12 cellular contexts compared by ENCODE assay signal in genomic region chr1:10107985-10108663, GRCh38.
A peak's percentile ranks its signal among the peaks of the same experiment; 100 is the strongest.
DNase-seq lines count a peak whose midpoint lies in the region; ATAC-seq, FAIRE-seq and TF ChIP-seq lines count a peak whose summit lies in the region.
"Had no signal": no experiment of that assay in that cellular context is flagged by ENCODE, and none has a peak within 500 bp of the region (broad histone marks: within the 10 kb centered on the region; RNA-seq: fewer than 3 reads in every experiment).

No MANE protein-coding gene starts in this region.

- peak; percentile 89 for FAIRE-seq in H54 (lab: Jason Lieb, UNC)
- FAIRE-seq: islet of Langerhans had no signal

- peaks cover 40 to 99% (median 88%) of the 10 kb centered on the region in 4 donors for H3K36me3 ChIP-seq in stomach
- peaks cover 46% of the 10 kb centered on the region for H3K36me3 ChIP-seq in CD4-positive, alpha-beta memory T cell (ENCODE audit: insufficient read depth, low read length)

- H3K9me3 ChIP-seq in stomach = no peaks in the 10 kb centered on the region
- H3K9me3 ChIP-seq in CD4-positive, alpha-beta memory T cell (ENCODE audit: control insufficient read depth in 1 of 2, low read length in 2 of 2) = no peaks in the 10 kb centered on the region

- TF ChIP-seq POLR2A in H54 (IDR thresholded peaks at IDR 0.05; ENCODE audit: low read depth, low read length) (no peak), stomach (IDR thresholded peaks at IDR 0.05) (no peak)

- no peak overlapping the region for H3K27ac Mint-ChIP-seq in CD4-positive, alpha-beta memory T cell
- H3K27ac Mint-ChIP-seq in naive thymus-derived CD8-positive, alpha-beta T cell = no peak overlapping the region

- H3K27me3 ChIP-seq in stomach = no peaks in the 10 kb centered on the region
- no peaks in the 10 kb centered on the region for H3K27me3 ChIP-seq in CD4-positive, alpha-beta memory T cell (ENCODE audit: insufficient read depth, low read length)

- intact Hi-C loops in stomach (cut with DNase I; ENCODE audit: low total_unique reads) = no loop called here
- intact Hi-C loops in CD4-positive, alpha-beta memory T cell (cut with micrococcal nuclease) = no loop called here

- DNase-seq in H54 (ENCODE audit: insufficient read length, low spot score) (peak; percentile 37), astrocyte of the hippocampus (ENCODE audit: low read depth, low spot score) (peak; percentile 96), hepatic stellate cell (ENCODE audit: low spot score) (peak; percentile 44), stomach (no peak), COR-L47 (lab: John Stamatoyannopoulos, UW) (no peak)
- no peak for DNase-seq in CD4-positive, alpha-beta memory T cell
- no peak for DNase-seq in naive thymus-derived CD8-positive, alpha-beta T cell
- DNase-seq: activated T-cell treated with anti-CD3 and anti-CD28 coated beads, Interleukin-2, amount 50 U/mL, for 4 hours; NCI-H82; stimulated activated CD8-positive, alpha-beta memory T cell treated with anti-CD3 and anti-CD28 coated beads, Interleukin-4, amount 100 ng/mL, for 48 hours had no signal

- POLR2A ChIA-PET in CD4-positive, alpha-beta memory T cell (lab: Charles Lee; ENCODE audit: partially characterized antibody) = no interaction called here
- POLR2A ChIA-PET in naive thymus-derived CD8-positive, alpha-beta T cell (lab: Charles Lee) = interaction anchor here (0.7 kb wide), 1 partner anchor 32 kb away, joined by 3 read pairs; no protein-coding TSS in a partner anchor

- H3K4me3 ChIP-seq in stomach = no peak overlapping the region
- H3K4me3 ChIP-seq in CD4-positive, alpha-beta memory T cell (ENCODE audit: low read length in 2 of 2) = no peak overlapping the region

- peaks cover 0 to 25% (median 7%) of the 10 kb centered on the region in 4 donors for H3K4me1 ChIP-seq in stomach
- H3K4me1 ChIP-seq in CD4-positive, alpha-beta memory T cell (ENCODE audit: insufficient read depth, low read length) = no peaks in the 10 kb centered on the region

- no peak for TF ChIP-seq CTCF in stomach (IDR thresholded peaks at IDR 0.05)

- peak overlapping the region in 4 of 5 donors; percentile 43 to 73 (median 66) for H3K27ac ChIP-seq in stomach
- no peak overlapping the region for H3K27ac ChIP-seq in CD4-positive, alpha-beta memory T cell (ENCODE audit: low read depth, low read length)

- no peak overlapping the region for H3K4me3 Mint-ChIP-seq in CD4-positive, alpha-beta memory T cell
- H3K4me3 Mint-ChIP-seq in naive thymus-derived CD8-positive, alpha-beta T cell = no peak overlapping the region
- H3K4me3 Mint-ChIP-seq: activated T-cell treated with anti-CD3 and anti-CD28 coated beads, Interleukin-2, amount 50 U/mL, for 4 hours had no signal

- WGBS in stomach, 5 donors = 62 to 77% (median 68%) methylated on average over 7 to 10 of the region's 10 CpGs

- H3K9me3 Mint-ChIP-seq in CD4-positive, alpha-beta memory T cell = no peaks in the 10 kb centered on the region
- no peaks in the 10 kb centered on the region for H3K9me3 Mint-ChIP-seq in naive thymus-derived CD8-positive, alpha-beta T cell
- H3K9me3 Mint-ChIP-seq: activated T-cell treated with anti-CD3 and anti-CD28 coated beads, Interleukin-2, amount 50 U/mL, for 4 hours had no signal

- CTCF ChIA-PET in CD4-positive, alpha-beta memory T cell (lab: Charles Lee; ENCODE audit: partially characterized antibody) = no interaction called here

- TF ChIP-seq EP300 in stomach (IDR thresholded peaks at IDR 0.05) = no peak

- H3K4me1 Mint-ChIP-seq in CD4-positive, alpha-beta memory T cell = no peaks in the 10 kb centered on the region
- H3K4me1 Mint-ChIP-seq in naive thymus-derived CD8-positive, alpha-beta T cell = no peaks in the 10 kb centered on the region

- H3K27me3 Mint-ChIP-seq in CD4-positive, alpha-beta memory T cell = no peaks in the 10 kb centered on the region
- H3K27me3 Mint-ChIP-seq in naive thymus-derived CD8-positive, alpha-beta T cell = no peaks in the 10 kb centered on the region

- peaks cover 66 to 67% of the 10 kb centered on the region in 2 donors for H3K36me3 Mint-ChIP-seq in CD4-positive, alpha-beta memory T cell
- H3K36me3 Mint-ChIP-seq in naive thymus-derived CD8-positive, alpha-beta T cell = peaks cover 12 to 88% (median 17%) of the 10 kb centered on the region in 3 donors

- no peak for ATAC-seq in GM21515 (IDR thresholded peaks at IDR 0.05; ENCODE audit: unreplicated experiment)
- ATAC-seq in naive thymus-derived CD8-positive, alpha-beta T cell = no peak
- ATAC-seq: activated T-cell treated with anti-CD3 and anti-CD28 coated beads, Interleukin-2, amount 50 U/mL, for 4 hours had no signal

Comparison
In these comparisons a context has a peak if more than half of its experiments do, and no peak if none do; other contexts are left out.
1. DNase-seq: peak in H54 (single experiment), astrocyte of the hippocampus (single experiment) and hepatic stellate cell (single experiment); none in stomach (single experiment), CD4-positive, alpha-beta memory T cell (0 of 5), COR-L47 (single experiment) and naive thymus-derived CD8-positive, alpha-beta T cell (0 of 10).